ENCODE assay signal across 1 cellular context in genomic region chr6:31403283-31403989, GRCh38.
TF ChIP-seq lines count a peak whose summit lies in the region.

MICA (plus strand) TSS chr6:31403595; CDS start chr6:31403633, 38 bp downstream.

TF ChIP-seq in HepG2, 621 proteins besides CTCF, POLR2A, EP300 and RAD21 (continued from another document and continues in another):
- TF ChIP-seq AHDC1 (CRISPR knock-in tag; IDR thresholded peaks at IDR 0.05; ENCODE audit: borderline replicate concordance) (no peak), SSRP1 (CRISPR knock-in tag; IDR thresholded peaks at IDR 0.05) (no peak), ZNF510 (CRISPR knock-in tag; IDR thresholded peaks at IDR 0.05; ENCODE audit: low read depth) (peak; percentile 66; the same call in 1 of the 2 replicates), ZFX (CRISPR knock-in tag; IDR thresholded peaks at IDR 0.05; ENCODE audit: low read depth) (peak; percentile 86), RBAK (CRISPR knock-in tag; IDR thresholded peaks at IDR 0.05) (no peak), ZFAT (CRISPR knock-in tag; conservative IDR thresholded peaks at IDR 0.05) (peak; percentile 88; the same call in 1 of the 2 replicates), MATR3 (CRISPR knock-in tag; IDR thresholded peaks at IDR 0.05) (no peak), TSC22D2 (CRISPR knock-in tag; IDR thresholded peaks at IDR 0.05; ENCODE audit: borderline replicate concordance) (peak; percentile 84; the same call in 1 of the 2 replicates), GABPA (IDR thresholded peaks at IDR 0.05; ENCODE audit: low read depth, low read length) (peak; percentile 36), GABPA (CRISPR knock-in tag; IDR thresholded peaks at IDR 0.05; ENCODE audit: low read depth) (peak; percentile 62), CENPT (CRISPR knock-in tag; IDR thresholded peaks at IDR 0.05; ENCODE audit: low read depth) (peak; percentile 76; the same call in 1 of the 2 replicates), ARID2 (CRISPR knock-in tag; IDR thresholded peaks at IDR 0.05; ENCODE audit: borderline replicate concordance) (peak; percentile 99), ZMYM4 (CRISPR knock-in tag; IDR thresholded peaks at IDR 0.05) (peak; percentile 89), ZNF782 (CRISPR knock-in tag; IDR thresholded peaks at IDR 0.05; ENCODE audit: borderline replicate concordance) (0 out of 2 replicates have a peak, but pooled peaks have one; percentile 91), ZMAT3 (CRISPR knock-in tag; conservative IDR thresholded peaks at IDR 0.05) (peak; percentile 91; the same call in 1 of the 2 replicates), TBX2 (CRISPR knock-in tag; IDR thresholded peaks at IDR 0.05; ENCODE audit: borderline replicate concordance) (peak; percentile 77), TRAFD1 (CRISPR knock-in tag; IDR thresholded peaks at IDR 0.05; ENCODE audit: borderline replicate concordance) (peak; percentile 57; the same call in 1 of the 2 replicates), FOXA1 (IDR thresholded peaks at IDR 0.05) (no peak), FOXA1 (CRISPR knock-in tag; IDR thresholded peaks at IDR 0.05) (0 out of 2 replicates have a peak, but pooled peaks have one; percentile 18), ARNT (IDR thresholded peaks at IDR 0.05) (no peak), ATF7-NPFF (CRISPR knock-in tag; IDR thresholded peaks at IDR 0.05; ENCODE audit: low read depth) (peak; percentile 95), GTF3A (CRISPR knock-in tag; conservative IDR thresholded peaks at IDR 0.05) (no peak), ZNF296 (CRISPR knock-in tag; conservative IDR thresholded peaks at IDR 0.05) (no peak), CEBPG (CRISPR knock-in tag; IDR thresholded peaks at IDR 0.05) (no peak), TGIF2 (CRISPR knock-in tag; IDR thresholded peaks at IDR 0.05) (no peak)
- TF ChIP-seq, protein P1, sequence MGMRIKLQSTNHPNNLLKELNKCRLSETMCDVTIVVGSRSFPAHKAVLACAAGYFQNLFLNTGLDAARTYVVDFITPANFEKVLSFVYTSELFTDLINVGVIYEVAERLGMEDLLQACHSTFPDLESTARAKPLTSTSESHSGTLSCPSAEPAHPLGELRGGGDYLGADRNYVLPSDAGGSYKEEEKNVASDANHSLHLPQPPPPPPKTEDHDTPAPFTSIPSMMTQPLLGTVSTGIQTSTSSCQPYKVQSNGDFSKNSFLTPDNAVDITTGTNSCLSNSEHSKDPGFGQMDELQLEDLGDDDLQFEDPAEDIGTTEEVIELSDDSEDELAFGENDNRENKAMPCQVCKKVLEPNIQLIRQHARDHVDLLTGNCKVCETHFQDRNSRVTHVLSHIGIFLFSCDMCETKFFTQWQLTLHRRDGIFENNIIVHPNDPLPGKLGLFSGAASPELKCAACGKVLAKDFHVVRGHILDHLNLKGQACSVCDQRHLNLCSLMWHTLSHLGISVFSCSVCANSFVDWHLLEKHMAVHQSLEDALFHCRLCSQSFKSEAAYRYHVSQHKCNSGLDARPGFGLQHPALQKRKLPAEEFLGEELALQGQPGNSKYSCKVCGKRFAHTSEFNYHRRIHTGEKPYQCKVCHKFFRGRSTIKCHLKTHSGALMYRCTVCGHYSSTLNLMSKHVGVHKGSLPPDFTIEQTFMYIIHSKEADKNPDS (CRISPR knock-in tag; IDR thresholded peaks at IDR 0.05), result no peak
- TF ChIP-seq, protein P2, sequence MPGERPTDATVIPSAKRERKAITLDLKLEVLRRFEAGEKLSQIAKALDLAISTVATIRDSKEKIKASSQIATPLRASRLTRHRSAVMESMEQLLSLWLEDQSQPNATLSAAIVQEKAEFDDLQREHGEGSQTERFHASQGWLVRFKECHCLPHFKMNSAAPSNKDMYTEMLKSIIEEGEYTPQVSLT (CRISPR knock-in tag; IDR thresholded peaks at IDR 0.05; ENCODE audit: borderline replicate concordance, low read depth), result no peak; the same call in 1 of the 2 replicates
- TF ChIP-seq, protein P3, sequence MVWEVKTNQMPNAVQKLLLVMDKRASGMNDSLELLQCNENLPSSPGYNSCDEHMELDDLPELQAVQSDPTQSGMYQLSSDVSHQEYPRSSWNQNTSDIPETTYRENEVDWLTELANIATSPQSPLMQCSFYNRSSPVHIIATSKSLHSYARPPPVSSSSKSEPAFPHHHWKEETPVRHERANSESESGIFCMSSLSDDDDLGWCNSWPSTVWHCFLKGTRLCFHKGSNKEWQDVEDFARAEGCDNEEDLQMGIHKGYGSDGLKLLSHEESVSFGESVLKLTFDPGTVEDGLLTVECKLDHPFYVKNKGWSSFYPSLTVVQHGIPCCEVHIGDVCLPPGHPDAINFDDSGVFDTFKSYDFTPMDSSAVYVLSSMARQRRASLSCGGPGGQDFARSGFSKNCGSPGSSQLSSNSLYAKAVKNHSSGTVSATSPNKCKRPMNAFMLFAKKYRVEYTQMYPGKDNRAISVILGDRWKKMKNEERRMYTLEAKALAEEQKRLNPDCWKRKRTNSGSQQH (CRISPR knock-in tag; IDR thresholded peaks at IDR 0.05; ENCODE audit: low read depth), result no peak
- TF ChIP-seq, protein P4, sequence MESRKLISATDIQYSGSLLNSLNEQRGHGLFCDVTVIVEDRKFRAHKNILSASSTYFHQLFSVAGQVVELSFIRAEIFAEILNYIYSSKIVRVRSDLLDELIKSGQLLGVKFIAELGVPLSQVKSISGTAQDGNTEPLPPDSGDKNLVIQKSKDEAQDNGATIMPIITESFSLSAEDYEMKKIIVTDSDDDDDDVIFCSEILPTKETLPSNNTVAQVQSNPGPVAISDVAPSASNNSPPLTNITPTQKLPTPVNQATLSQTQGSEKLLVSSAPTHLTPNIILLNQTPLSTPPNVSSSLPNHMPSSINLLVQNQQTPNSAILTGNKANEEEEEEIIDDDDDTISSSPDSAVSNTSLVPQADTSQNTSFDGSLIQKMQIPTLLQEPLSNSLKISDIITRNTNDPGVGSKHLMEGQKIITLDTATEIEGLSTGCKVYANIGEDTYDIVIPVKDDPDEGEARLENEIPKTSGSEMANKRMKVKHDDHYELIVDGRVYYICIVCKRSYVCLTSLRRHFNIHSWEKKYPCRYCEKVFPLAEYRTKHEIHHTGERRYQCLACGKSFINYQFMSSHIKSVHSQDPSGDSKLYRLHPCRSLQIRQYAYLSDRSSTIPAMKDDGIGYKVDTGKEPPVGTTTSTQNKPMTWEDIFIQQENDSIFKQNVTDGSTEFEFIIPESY (CRISPR knock-in tag; IDR thresholded peaks at IDR 0.05), result 0 out of 2 replicates have a peak, but pooled peaks have one; percentile 2
- TF ChIP-seq, protein P5, sequence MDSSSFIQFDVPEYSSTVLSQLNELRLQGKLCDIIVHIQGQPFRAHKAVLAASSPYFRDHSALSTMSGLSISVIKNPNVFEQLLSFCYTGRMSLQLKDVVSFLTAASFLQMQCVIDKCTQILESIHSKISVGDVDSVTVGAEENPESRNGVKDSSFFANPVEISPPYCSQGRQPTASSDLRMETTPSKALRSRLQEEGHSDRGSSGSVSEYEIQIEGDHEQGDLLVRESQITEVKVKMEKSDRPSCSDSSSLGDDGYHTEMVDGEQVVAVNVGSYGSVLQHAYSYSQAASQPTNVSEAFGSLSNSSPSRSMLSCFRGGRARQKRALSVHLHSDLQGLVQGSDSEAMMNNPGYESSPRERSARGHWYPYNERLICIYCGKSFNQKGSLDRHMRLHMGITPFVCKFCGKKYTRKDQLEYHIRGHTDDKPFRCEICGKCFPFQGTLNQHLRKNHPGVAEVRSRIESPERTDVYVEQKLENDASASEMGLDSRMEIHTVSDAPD (CRISPR knock-in tag; IDR thresholded peaks at IDR 0.05), result 0 out of 2 replicates have a peak, but pooled peaks have one; percentile 68
- TF ChIP-seq, protein P6, sequence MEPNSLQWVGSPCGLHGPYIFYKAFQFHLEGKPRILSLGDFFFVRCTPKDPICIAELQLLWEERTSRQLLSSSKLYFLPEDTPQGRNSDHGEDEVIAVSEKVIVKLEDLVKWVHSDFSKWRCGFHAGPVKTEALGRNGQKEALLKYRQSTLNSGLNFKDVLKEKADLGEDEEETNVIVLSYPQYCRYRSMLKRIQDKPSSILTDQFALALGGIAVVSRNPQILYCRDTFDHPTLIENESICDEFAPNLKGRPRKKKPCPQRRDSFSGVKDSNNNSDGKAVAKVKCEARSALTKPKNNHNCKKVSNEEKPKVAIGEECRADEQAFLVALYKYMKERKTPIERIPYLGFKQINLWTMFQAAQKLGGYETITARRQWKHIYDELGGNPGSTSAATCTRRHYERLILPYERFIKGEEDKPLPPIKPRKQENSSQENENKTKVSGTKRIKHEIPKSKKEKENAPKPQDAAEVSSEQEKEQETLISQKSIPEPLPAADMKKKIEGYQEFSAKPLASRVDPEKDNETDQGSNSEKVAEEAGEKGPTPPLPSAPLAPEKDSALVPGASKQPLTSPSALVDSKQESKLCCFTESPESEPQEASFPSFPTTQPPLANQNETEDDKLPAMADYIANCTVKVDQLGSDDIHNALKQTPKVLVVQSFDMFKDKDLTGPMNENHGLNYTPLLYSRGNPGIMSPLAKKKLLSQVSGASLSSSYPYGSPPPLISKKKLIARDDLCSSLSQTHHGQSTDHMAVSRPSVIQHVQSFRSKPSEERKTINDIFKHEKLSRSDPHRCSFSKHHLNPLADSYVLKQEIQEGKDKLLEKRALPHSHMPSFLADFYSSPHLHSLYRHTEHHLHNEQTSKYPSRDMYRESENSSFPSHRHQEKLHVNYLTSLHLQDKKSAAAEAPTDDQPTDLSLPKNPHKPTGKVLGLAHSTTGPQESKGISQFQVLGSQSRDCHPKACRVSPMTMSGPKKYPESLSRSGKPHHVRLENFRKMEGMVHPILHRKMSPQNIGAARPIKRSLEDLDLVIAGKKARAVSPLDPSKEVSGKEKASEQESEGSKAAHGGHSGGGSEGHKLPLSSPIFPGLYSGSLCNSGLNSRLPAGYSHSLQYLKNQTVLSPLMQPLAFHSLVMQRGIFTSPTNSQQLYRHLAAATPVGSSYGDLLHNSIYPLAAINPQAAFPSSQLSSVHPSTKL (CRISPR knock-in tag; IDR thresholded peaks at IDR 0.05), result peak; percentile 28
- TF ChIP-seq, protein P7, sequence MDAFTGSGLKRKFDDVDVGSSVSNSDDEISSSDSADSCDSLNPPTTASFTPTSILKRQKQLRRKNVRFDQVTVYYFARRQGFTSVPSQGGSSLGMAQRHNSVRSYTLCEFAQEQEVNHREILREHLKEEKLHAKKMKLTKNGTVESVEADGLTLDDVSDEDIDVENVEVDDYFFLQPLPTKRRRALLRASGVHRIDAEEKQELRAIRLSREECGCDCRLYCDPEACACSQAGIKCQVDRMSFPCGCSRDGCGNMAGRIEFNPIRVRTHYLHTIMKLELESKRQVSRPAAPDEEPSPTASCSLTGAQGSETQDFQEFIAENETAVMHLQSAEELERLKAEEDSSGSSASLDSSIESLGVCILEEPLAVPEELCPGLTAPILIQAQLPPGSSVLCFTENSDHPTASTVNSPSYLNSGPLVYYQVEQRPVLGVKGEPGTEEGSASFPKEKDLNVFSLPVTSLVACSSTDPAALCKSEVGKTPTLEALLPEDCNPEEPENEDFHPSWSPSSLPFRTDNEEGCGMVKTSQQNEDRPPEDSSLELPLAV (CRISPR knock-in tag; conservative IDR thresholded peaks at IDR 0.05; ENCODE audit: low read depth), result no peak
- TF ChIP-seq, protein P8, sequence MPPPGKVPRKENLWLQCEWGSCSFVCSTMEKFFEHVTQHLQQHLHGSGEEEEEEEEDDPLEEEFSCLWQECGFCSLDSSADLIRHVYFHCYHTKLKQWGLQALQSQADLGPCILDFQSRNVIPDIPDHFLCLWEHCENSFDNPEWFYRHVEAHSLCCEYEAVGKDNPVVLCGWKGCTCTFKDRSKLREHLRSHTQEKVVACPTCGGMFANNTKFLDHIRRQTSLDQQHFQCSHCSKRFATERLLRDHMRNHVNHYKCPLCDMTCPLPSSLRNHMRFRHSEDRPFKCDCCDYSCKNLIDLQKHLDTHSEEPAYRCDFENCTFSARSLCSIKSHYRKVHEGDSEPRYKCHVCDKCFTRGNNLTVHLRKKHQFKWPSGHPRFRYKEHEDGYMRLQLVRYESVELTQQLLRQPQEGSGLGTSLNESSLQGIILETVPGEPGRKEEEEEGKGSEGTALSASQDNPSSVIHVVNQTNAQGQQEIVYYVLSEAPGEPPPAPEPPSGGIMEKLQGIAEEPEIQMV (CRISPR knock-in tag; IDR thresholded peaks at IDR 0.05; ENCODE audit: low read depth), result peak; percentile 57
